1 cellular context compared by ENCODE assay signal in genomic region chr14:22152161-22152870, GRCh38.
TF ChIP-seq lines count a peak whose summit lies in the region.

No MANE protein-coding gene starts in this region.

TF ChIP-seq in GM23338, 12 proteins besides CTCF, POLR2A, EP300 and RAD21 (continued from another document):
- TF ChIP-seq, protein P1, sequence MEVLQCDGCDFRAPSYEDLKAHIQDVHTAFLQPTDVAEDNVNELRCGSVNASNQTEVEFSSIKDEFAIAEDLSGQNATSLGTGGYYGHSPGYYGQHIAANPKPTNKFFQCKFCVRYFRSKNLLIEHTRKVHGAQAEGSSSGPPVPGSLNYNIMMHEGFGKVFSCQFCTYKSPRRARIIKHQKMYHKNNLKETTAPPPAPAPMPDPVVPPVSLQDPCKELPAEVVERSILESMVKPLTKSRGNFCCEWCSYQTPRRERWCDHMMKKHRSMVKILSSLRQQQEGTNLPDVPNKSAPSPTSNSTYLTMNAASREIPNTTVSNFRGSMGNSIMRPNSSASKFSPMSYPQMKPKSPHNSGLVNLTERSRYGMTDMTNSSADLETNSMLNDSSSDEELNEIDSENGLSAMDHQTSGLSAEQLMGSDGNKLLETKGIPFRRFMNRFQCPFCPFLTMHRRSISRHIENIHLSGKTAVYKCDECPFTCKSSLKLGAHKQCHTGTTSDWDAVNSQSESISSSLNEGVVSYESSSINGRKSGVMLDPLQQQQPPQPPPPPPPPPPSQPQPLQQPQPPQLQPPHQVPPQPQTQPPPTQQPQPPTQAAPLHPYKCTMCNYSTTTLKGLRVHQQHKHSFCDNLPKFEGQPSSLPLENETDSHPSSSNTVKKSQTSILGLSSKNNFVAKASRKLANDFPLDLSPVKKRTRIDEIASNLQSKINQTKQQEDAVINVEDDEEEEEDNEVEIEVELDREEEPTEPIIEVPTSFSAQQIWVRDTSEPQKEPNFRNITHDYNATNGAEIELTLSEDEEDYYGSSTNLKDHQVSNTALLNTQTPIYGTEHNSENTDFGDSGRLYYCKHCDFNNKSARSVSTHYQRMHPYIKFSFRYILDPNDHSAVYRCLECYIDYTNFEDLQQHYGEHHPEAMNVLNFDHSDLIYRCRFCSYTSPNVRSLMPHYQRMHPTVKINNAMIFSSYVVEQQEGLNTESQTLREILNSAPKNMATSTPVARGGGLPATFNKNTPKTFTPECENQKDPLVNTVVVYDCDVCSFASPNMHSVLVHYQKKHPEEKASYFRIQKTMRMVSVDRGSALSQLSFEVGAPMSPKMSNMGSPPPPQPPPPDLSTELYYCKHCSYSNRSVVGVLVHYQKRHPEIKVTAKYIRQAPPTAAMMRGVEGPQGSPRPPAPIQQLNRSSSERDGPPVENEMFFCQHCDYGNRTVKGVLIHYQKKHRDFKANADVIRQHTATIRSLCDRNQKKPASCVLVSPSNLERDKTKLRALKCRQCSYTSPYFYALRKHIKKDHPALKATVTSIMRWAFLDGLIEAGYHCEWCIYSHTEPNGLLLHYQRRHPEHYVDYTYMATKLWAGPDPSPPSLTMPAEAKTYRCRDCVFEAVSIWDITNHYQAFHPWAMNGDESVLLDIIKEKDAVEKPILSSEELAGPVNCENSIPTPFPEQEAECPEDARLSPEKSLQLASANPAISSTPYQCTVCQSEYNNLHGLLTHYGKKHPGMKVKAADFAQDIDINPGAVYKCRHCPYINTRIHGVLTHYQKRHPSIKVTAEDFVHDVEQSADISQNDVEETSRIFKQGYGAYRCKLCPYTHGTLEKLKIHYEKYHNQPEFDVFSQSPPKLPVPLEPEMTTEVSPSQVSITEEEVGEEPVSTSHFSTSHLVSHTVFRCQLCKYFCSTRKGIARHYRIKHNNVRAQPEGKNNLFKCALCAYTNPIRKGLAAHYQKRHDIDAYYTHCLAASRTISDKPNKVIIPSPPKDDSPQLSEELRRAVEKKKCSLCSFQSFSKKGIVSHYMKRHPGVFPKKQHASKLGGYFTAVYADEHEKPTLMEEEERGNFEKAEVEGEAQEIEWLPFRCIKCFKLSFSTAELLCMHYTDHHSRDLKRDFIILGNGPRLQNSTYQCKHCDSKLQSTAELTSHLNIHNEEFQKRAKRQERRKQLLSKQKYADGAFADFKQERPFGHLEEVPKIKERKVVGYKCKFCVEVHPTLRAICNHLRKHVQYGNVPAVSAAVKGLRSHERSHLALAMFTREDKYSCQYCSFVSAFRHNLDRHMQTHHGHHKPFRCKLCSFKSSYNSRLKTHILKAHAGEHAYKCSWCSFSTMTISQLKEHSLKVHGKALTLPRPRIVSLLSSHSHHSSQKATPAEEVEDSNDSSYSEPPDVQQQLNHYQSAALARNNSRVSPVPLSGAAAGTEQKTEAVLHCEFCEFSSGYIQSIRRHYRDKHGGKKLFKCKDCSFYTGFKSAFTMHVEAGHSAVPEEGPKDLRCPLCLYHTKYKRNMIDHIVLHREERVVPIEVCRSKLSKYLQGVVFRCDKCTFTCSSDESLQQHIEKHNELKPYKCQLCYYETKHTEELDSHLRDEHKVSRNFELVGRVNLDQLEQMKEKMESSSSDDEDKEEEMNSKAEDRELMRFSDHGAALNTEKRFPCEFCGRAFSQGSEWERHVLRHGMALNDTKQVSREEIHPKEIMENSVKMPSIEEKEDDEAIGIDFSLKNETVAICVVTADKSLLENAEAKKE (CRISPR knock-in tag; IDR thresholded peaks at IDR 0.05): no peak
- TF ChIP-seq CREB1 (CRISPR knock-in tag; IDR thresholded peaks at IDR 0.05; ENCODE audit: low read depth) (no peak), ZNF331 (CRISPR knock-in tag; IDR thresholded peaks at IDR 0.05; ENCODE audit: low read depth) (no peak), EZH2phosphoT487 (IDR thresholded peaks at IDR 0.05; ENCODE audit: unreplicated experiment) (no peak), JUNB (IDR thresholded peaks at IDR 0.05; ENCODE audit: unreplicated experiment) (no peak), EZH2 (IDR thresholded peaks at IDR 0.05; ENCODE audit: low read depth, unreplicated experiment) (no peak), NANOG (IDR thresholded peaks at IDR 0.05; ENCODE audit: borderline replicate concordance) (no peak)
